Comparison of ENCODE assay signal across 10 cellular contexts in the genomic region with DNA sequence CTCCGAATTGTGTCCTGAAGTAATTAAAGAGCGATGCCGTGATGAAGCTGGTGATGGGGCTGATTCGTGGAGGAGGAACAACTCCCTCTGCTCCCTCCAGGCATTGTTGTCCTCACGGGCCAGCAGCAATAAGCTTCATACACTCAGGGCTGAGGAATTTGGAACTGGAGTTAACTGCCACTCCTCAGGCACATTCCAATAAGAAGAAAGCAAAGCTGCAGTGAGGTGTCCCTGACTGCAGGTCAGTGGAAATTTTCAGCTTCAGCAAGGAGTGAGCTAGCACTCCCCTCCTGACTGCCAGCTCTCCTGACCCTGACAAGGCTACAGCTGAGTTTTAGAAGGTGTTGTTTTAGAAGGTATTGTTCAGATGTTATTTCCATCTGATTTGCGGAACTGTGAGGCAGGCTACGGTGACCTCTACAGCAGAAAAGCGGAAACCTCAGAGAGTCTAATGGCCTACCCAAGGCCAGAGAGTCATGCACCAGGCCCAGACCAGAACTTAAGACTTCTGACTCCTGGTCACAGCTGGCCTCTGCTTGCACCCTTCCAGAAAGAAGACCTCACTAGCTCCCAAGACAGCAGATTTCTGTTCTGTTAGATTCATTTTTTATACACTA.
DNase-seq lines count a peak whose midpoint lies in the region; ATAC-seq and TF ChIP-seq lines count a peak whose summit lies in the region.
"Had no signal": no experiment of that assay in that cellular context is flagged by ENCODE, and none has a peak within 500 bp of the region (broad histone marks: within the 10 kb centered on the region; RNA-seq: fewer than 3 reads in every experiment).

No MANE protein-coding gene starts in this region.

- H3K27ac ChIP-seq in adrenal gland (peak overlapping the region; percentile 65 to 95 (median 86)), heart left ventricle (peak overlapping the region; percentile 29 to 92 (median 64)), rectal smooth muscle tissue (ENCODE audit: low read depth, low read length) (peak overlapping the region; percentile 95)

- DNase-seq in ELR (ENCODE audit: low read depth) (peak; percentile 97), adrenal gland (peak; percentile 66 to 93 (median 86)), heart left ventricle (no peak), NOMO-1 treated with DMSO at 0.1 percent for 48 hours (lab: John Stamatoyannopoulos, UW; ENCODE audit: unreplicated experiment) (no peak), NCI-H510A (lab: John Stamatoyannopoulos, UW) (no peak)
- no peak for DNase-seq in activated naive CD4-positive, alpha-beta T cell (lab: John Stamatoyannopoulos, UW)
- DNase-seq: activated CD4-positive, alpha-beta T cell treated with anti-CD3 and anti-CD28 coated beads for 48 hours; stimulated activated naive B cell treated with anti-CD40 and anti-IgM and Interleukin-4, amounts not matched to agents 10 μg/mL and 1 μg/mL and 100 μg/mL, for 72 hours had no signal

- ATAC-seq in heart left ventricle (peak; percentile 50 to 82 (median 63)), GM19455 (IDR thresholded peaks at IDR 0.05; ENCODE audit: unreplicated experiment) (no peak)
- ATAC-seq: stimulated activated naive B cell treated with anti-CD40 and anti-IgM and Interleukin-4, amounts not matched to agents 10 μg/mL and 1 μg/mL and 100 μg/mL, for 72 hours had no signal

- intact Hi-C loops in adrenal gland (cut with DNase I) = no loop called here
- intact Hi-C loops in heart left ventricle (cut with DNase I) = loop anchor here in 3 of 10 donors (10.0 kb wide), 2 partner anchors 138 to 148 kb away; a partner anchor contains a TSS

- H3K27me3 ChIP-seq in adrenal gland (no peaks in the 10 kb centered on the region), heart left ventricle (no peaks in the 10 kb centered on the region), rectal smooth muscle tissue (ENCODE audit: control insufficient read depth, insufficient read depth, low read length) (no peaks in the 10 kb centered on the region)

- WGBS in adrenal gland, 4 donors = 38 to 64% (median 42%) methylated on average over 7 to 8 of the region's 8 CpGs
- WGBS in heart left ventricle, 4 donors = 51 to 63% (median 60%) methylated on average over 7 to 8 of the region's 8 CpGs

- H3K36me3 ChIP-seq in adrenal gland (replicated peaks in 1 of 2) (peaks cover 0 to 24% of the 10 kb centered on the region in 2 donors), heart left ventricle (peaks cover 0 to 24% (median 3%) of the 10 kb centered on the region in 9 donors), rectal smooth muscle tissue (ENCODE audit: control insufficient read depth, insufficient read depth, low read length) (no peaks in the 10 kb centered on the region)

- peak in 1 of 2 donors; percentile 92 for TF ChIP-seq POLR2A in adrenal gland (IDR thresholded peaks at IDR 0.05)
- TF ChIP-seq POLR2A in heart left ventricle (IDR thresholded peaks at IDR 0.05) = no peak

- TF ChIP-seq CTCF in adrenal gland (IDR thresholded peaks at IDR 0.05) = peak in 1 of 6 experiments; percentile 17
- no peak for TF ChIP-seq CTCF in heart left ventricle (IDR thresholded peaks at IDR 0.05)

- H3K4me1 ChIP-seq in adrenal gland (replicated peaks in 1 of 2) (peaks cover 34 to 61% of the 10 kb centered on the region in 2 donors), heart left ventricle (peaks cover 0 to 61% (median 20%) of the 10 kb centered on the region in 12 donors), rectal smooth muscle tissue (ENCODE audit: control insufficient read depth, insufficient read depth, low read length) (peaks cover 42% of the 10 kb centered on the region)

- no peak overlapping the region for H3K9ac ChIP-seq in rectal smooth muscle tissue (ENCODE audit: low read length)

- H3K9me3 ChIP-seq in adrenal gland (replicated peaks in 1 of 3) (no peaks in the 10 kb centered on the region), heart left ventricle (no peaks in the 10 kb centered on the region)

- peak overlapping the region in 1 of 4 donors; percentile 35 for H3K4me3 ChIP-seq in adrenal gland
- H3K4me3 ChIP-seq in heart left ventricle = no peak overlapping the region
- H3K4me3 ChIP-seq in rectal smooth muscle tissue (ENCODE audit: low read length) = peak overlapping the region; percentile 16

Comparison
In these comparisons a context has a peak if more than half of its experiments do, and no peak if none do; other contexts are left out.
1. DNase-seq: peak in ELR (single experiment) and adrenal gland (7 of 7); none in heart left ventricle (0 of 5), activated naive CD4-positive, alpha-beta T cell (0 of 4), NOMO-1 treated with DMSO at 0.1 percent for 48 hours (single experiment) and NCI-H510A (single experiment).
2. Peak in every context shown above with its lines, with median percentiles within 50 percentile points of each other: H3K27ac ChIP-seq.